Comparison of ENCODE assay signal across 8 cellular contexts in the genomic region with DNA sequence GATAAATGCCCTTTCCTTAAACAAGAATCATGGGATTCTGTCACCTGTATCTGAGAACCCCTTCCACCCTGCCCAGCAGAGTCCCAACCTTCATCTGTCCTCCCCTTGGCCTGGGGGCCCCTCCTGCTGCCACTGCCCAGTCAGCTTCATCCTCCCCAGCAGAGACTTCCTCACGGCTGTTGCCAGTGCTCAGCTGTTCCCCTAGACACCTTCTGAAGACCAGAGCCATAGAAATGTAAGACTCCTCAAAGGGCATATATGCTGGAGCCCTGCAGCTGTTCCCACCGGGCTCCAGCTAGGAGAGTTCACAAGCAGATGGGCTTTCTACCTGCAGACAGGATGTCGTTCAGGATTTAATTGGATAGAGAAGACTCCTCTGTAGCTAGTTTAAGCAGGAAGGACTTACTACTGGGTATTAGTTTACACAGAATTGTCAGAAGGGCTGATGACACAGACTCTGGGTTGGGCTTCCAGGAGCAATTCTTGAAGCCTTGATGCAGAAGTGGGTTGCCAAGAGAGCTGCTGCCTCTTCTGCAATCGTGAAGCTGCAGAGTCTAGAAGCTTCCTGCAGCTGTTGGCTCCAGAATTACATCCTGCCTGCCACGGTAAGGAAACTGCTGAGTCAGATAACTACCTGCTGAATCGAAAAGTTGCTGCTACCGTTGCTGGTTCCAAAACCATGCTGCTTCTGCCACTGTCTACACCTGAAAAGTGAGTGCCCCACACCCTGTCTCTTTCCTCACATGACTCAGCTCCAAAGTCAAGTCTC. TPM values are rescaled to one million over a fixed set of nuclear protein-coding genes. Genes with fewer than 3 reads are reported as not detected.
A peak's percentile ranks its signal among the peaks of the same experiment; 100 is the strongest.
DNase-seq lines count a peak whose midpoint lies in the region; ATAC-seq and TF ChIP-seq lines count a peak whose summit lies in the region.

No MANE protein-coding gene starts in this region.

- H3K36me3 ChIP-seq in HAP-1 (replicated peaks) (no peaks in the 10 kb centered on the region), esophagus squamous epithelium (no peaks in the 10 kb centered on the region)

- DNase-seq in GM04504 (ENCODE audit: low read depth): peak; percentile 32
- DNase-seq in NCI-H146 (lab: John Stamatoyannopoulos, UW): peak; percentile 32
- peak; percentile 21 for DNase-seq in activated T-helper 1 cell treated with Interleukin-2 at 50 U/mL for 16 hours (ENCODE audit: low read depth)
- DNase-seq in lung microvascular endothelial cell (ENCODE audit: low read depth in 2 of 2): peak; percentile 24 to 47
- no peak for DNase-seq in HAP-1 (ENCODE audit: low spot score in 2 of 2)
- DNase-seq in esophagus squamous epithelium (lab: John Stamatoyannopoulos, UW): no peak

- intact Hi-C loops in esophagus squamous epithelium (cut with DNase I): no loop called here

- no peaks in the 10 kb centered on the region for H3K27me3 ChIP-seq in HAP-1 (ENCODE audit: low read depth)
- peaks cover 0 to 56% (median 0%) of the 10 kb centered on the region in 4 donors for H3K27me3 ChIP-seq in esophagus squamous epithelium

- WGBS in esophagus squamous epithelium, 2 donors: 11 to 16% methylated on average over 4 to 6 of the region's 7 CpGs

- ATAC-seq in HG03196 (IDR thresholded peaks at IDR 0.05; ENCODE audit: unreplicated experiment) (no peak), HG03097 (IDR thresholded peaks at IDR 0.05; ENCODE audit: low FRiP score, unreplicated experiment) (no peak)

- TF ChIP-seq CTCF in esophagus squamous epithelium (IDR thresholded peaks at IDR 0.05): no peak

- no peak overlapping the region for H3K27ac ChIP-seq in esophagus squamous epithelium

- no peak overlapping the region for H3K4me3 ChIP-seq in HAP-1
- no peak overlapping the region for H3K4me3 ChIP-seq in esophagus squamous epithelium

- no peaks in the 10 kb centered on the region for H3K9me3 ChIP-seq in HAP-1
- H3K9me3 ChIP-seq in esophagus squamous epithelium: no peaks in the 10 kb centered on the region

- H3K4me1 ChIP-seq in HAP-1 (no peaks in the 10 kb centered on the region), esophagus squamous epithelium (peaks cover 11 to 34% (median 17%) of the 10 kb centered on the region in 3 donors)

- in situ Hi-C loops in HAP-1 (cut with MboI; ENCODE audit: low sequenced_read_pairs): no loop called here

- TF ChIP-seq POLR2A in esophagus squamous epithelium (IDR thresholded peaks at IDR 0.05): no peak

RNA-seq across cellular contexts. Expression of a gene that starts 57.1 kb away (rescaled TPM):
- not detected in 2 replicates for total RNA-seq in lung microvascular endothelial cell
- not detected for total RNA-seq in esophagus squamous epithelium

Comparison
In these comparisons a context has a peak if more than half of its experiments do, and no peak if none do; other contexts are left out.
1. DNase-seq: peak in GM04504 (single experiment), NCI-H146 (single experiment), activated T-helper 1 cell treated with Interleukin-2 at 50 U/mL for 16 hours (single experiment) and lung microvascular endothelial cell (2 of 2); none in HAP-1 (0 of 2) and esophagus squamous epithelium (single experiment).